ENCODE assay signal across 4 cellular contexts in the genomic region with DNA sequence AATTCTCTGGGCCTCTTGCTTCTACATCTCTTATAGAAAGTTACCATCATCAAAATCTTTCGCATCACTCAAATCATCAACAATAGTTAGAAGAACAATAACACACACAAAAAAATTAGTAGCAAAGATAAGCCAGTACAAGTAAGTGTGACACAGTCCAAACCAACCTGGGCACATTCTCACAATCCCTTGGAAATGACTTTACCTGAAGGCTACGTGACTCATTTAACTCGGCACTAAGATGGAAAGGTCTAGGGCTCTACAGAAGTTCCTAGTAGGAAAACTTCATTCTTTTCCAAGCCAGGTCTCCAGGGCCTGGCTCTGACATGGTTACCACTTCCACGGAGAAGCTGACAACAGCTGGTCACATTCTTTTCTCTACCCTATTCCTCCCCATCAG. TPM values are rescaled to one million over a fixed set of nuclear protein-coding genes. Genes with fewer than 3 reads are reported as not detected.
"Had no signal": no experiment of that assay in that cellular context is flagged by ENCODE, and none has a peak within 500 bp of the region (broad histone marks: within the 10 kb centered on the region; RNA-seq: fewer than 3 reads in every experiment).

No MANE protein-coding gene starts in this region.

RNA-seq across cellular contexts. Expression of a gene that starts 42.3 kb away (rescaled TPM):
- total RNA-seq: ascending aorta, body of pancreas, bronchial epithelial cell, cardiac septum had no signal
